8 cellular contexts compared by ENCODE assay signal in genomic region chr18:12884521-12885323, GRCh38. TPM values are rescaled to one million over a fixed set of nuclear protein-coding genes. Genes with fewer than 3 reads are reported as not detected.
DNase-seq lines count a peak whose midpoint lies in the region; ATAC-seq and TF ChIP-seq lines count a peak whose summit lies in the region.

No MANE protein-coding gene starts in this region.

- peaks cover 4% of the 10 kb centered on the region for H3F3A ChIP-seq in smooth muscle cell (ENCODE audit: low read depth)

- H3K9me3 ChIP-seq in right atrium auricular region (no peaks in the 10 kb centered on the region), smooth muscle cell (replicated peaks; ENCODE audit: low read depth) (no peaks in the 10 kb centered on the region)

- peak; percentile 62 for DNase-seq in activated CD4-positive, alpha-beta T cell treated with anti-CD3 and anti-CD28 coated beads, Interleukin-2, amount 10 ng/mL, durations not matched to agents 24 days and 14 days
- DNase-seq in activated CD4-positive, alpha-beta T cell treated with anti-CD3 and anti-CD28 coated beads, Interleukin-2, amount 50 U/mL, for 4 hours, result no peak
- DNase-seq in right atrium auricular region (ENCODE audit: low spot score) (no peak), smooth muscle cell (lab: John Stamatoyannopoulos, UW; ENCODE audit: unreplicated experiment) (no peak), NCI-H2081 treated with DMSO at 0.1 percent for 48 hours (lab: John Stamatoyannopoulos, UW) (no peak), GM03348 (ENCODE audit: low spot score) (no peak)

- H3K4me1 ChIP-seq in right atrium auricular region, result peaks cover 0 to 28% of the 10 kb centered on the region in 2 donors
- peaks cover 18% of the 10 kb centered on the region for H3K4me1 ChIP-seq in smooth muscle cell (ENCODE audit: low read depth)

- H3K4me1 Mint-ChIP-seq in activated CD4-positive, alpha-beta T cell treated with anti-CD3 and anti-CD28 coated beads, Interleukin-2, amount 10 ng/mL, durations not matched to agents 24 days and 14 days, result peaks cover 50% of the 10 kb centered on the region

- intact Hi-C loops in activated CD4-positive, alpha-beta T cell treated with anti-CD3 and anti-CD28 coated beads, Interleukin-2, amount 10 ng/mL, durations not matched to agents 24 days and 14 days (cut with micrococcal nuclease), result loop anchor here (1.0 kb wide), 3 partner anchors 63 to 507 kb away; partner anchors contain the start of genes AFG3L2 and CEP192

- H3K27ac ChIP-seq in VCaP (peak overlapping the region; percentile 95), right atrium auricular region (peak overlapping the region; percentile 97 to 98), smooth muscle cell (ENCODE audit: low read depth) (peak overlapping the region; percentile 99)

- H3K9ac ChIP-seq in smooth muscle cell (ENCODE audit: low read depth), result peak overlapping the region; percentile 96

- peaks cover 31% of the 10 kb centered on the region for H4K20me1 ChIP-seq in smooth muscle cell (ENCODE audit: low read depth)

- H3K36me3 Mint-ChIP-seq in activated CD4-positive, alpha-beta T cell treated with anti-CD3 and anti-CD28 coated beads, Interleukin-2, amount 10 ng/mL, durations not matched to agents 24 days and 14 days (ENCODE audit: low read depth), result peaks cover 13% of the 10 kb centered on the region

- no peaks in the 10 kb centered on the region for H3K9me3 Mint-ChIP-seq in activated CD4-positive, alpha-beta T cell treated with anti-CD3 and anti-CD28 coated beads, Interleukin-2, amount 10 ng/mL, durations not matched to agents 24 days and 14 days

- H3K27me3 ChIP-seq in right atrium auricular region (no peaks in the 10 kb centered on the region), smooth muscle cell (ENCODE audit: low read depth) (no peaks in the 10 kb centered on the region)

- H3K27ac Mint-ChIP-seq in activated CD4-positive, alpha-beta T cell treated with anti-CD3 and anti-CD28 coated beads, Interleukin-2, amount 10 ng/mL, durations not matched to agents 24 days and 14 days, result peak overlapping the region; percentile 92

- H3K4me2 ChIP-seq in smooth muscle cell, result peak overlapping the region; percentile 92

- H3K4me3 ChIP-seq in right atrium auricular region, result peak overlapping the region; percentile 71 to 81
- H3K4me3 ChIP-seq in smooth muscle cell, result peak overlapping the region; percentile 84

- TF ChIP-seq CTCF in VCaP (conservative IDR thresholded peaks at IDR 0.05), result no peak
- TF ChIP-seq CTCF in right atrium auricular region (IDR thresholded peaks at IDR 0.05), result no peak
- no peak for TF ChIP-seq CTCF in smooth muscle cell (IDR thresholded peaks at IDR 0.05; ENCODE audit: borderline replicate concordance, insufficient read depth, poor library complexity, severe bottlenecking)

- ATAC-seq in GM21723 (IDR thresholded peaks at IDR 0.05; ENCODE audit: unreplicated experiment), result no peak

- H3K79me2 ChIP-seq in smooth muscle cell (ENCODE audit: low read depth), result peaks cover 35% of the 10 kb centered on the region

- peak overlapping the region; percentile 63 for H2AFZ ChIP-seq in smooth muscle cell (ENCODE audit: low read depth)

- WGBS in smooth muscle cell (ENCODE audit: low lambda C conversion rate), result 25% methylated on average over 20 of the region's 20 CpGs

- H3K36me3 ChIP-seq in right atrium auricular region, result no peaks in the 10 kb centered on the region
- H3K36me3 ChIP-seq in smooth muscle cell (ENCODE audit: low read depth), result no peaks in the 10 kb centered on the region

- peak overlapping the region; percentile 90 for H3K4me3 Mint-ChIP-seq in activated CD4-positive, alpha-beta T cell treated with anti-CD3 and anti-CD28 coated beads, Interleukin-2, amount 10 ng/mL, durations not matched to agents 24 days and 14 days

- H3K27me3 Mint-ChIP-seq in activated CD4-positive, alpha-beta T cell treated with anti-CD3 and anti-CD28 coated beads, Interleukin-2, amount 10 ng/mL, durations not matched to agents 24 days and 14 days, result no peaks in the 10 kb centered on the region

RNA-seq across cellular contexts. Expression of gene PTPN2, which starts 0.7 kb away (rescaled TPM):
- total RNA-seq in activated CD4-positive, alpha-beta T cell treated with anti-CD3 and anti-CD28 coated beads, Interleukin-2, amount 10 ng/mL, durations not matched to agents 24 days and 14 days, result 68.8 and 72.5 TPM in 2 replicates
- total RNA-seq in right atrium auricular region (10 to 100 TPM; 13.2 to 14.3 TPM), smooth muscle cell (23.9 and 48.7 TPM in 2 replicates)
- 17.1 and 20.1 TPM in 2 replicates for polyA plus RNA-seq in smooth muscle cell
